ENCODE assay signal across 1 cellular context in the genomic region with DNA sequence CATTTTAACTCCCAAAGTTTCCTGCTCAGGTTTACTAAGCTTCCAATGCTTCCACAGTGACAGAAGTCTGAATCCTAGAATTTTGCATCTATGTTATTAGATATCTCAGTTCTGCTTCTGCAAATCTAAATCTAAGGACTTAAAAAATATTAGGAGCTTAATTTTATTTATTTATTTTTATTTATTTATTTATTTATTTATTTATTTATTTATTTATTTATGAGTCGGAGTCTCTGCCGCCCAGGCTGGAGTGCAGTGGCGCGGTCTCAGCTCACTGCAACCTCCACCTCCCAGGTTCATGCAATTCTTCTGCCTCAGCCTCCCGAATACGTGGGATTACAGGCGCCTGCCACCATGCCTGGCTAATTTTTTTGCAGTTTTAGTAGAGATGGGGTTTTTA.
TF ChIP-seq lines count a peak whose summit lies in the region.

No MANE protein-coding gene starts in this region.

TF ChIP-seq in HEK293, 187 proteins besides CTCF, POLR2A, EP300 and RAD21 (continued from another document):
- TF ChIP-seq ZNF510 (tag by site-specific recombination; IDR thresholded peaks at IDR 0.05; ENCODE audit: insufficient replicate concordance) (peak; percentile 20), ZNF623 (tag by site-specific recombination; IDR thresholded peaks at IDR 0.05) (peak; percentile 62), ZBTB8A (tag by site-specific recombination; IDR thresholded peaks at IDR 0.05) (peak; percentile 64), ZNF654 (tag by site-specific recombination; IDR thresholded peaks at IDR 0.05; ENCODE audit: low read depth) (peak; percentile 28)
